28 cellular contexts compared by ENCODE assay signal in the genomic region with DNA sequence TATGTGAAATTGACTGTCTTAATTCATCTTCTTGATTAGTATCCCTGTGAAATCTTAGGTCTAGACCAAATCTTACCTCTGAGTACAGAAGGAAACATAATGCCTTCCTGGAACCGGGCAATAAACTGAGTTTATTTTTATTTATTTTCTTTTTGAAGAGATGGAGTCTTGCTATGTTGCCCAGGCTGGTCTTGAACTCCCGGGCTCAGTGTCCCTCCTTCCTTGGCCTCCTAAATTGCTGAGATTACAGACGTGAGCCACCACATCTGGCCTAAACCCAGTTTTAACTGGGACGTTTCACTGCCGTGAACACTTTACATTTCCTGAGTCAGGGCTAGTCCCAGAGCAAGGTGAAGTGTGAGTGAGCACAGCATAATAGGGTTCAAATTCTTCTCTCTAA. TPM values are rescaled to one million over a fixed set of nuclear protein-coding genes. Genes with fewer than 3 reads are reported as not detected.
DNase-seq lines count a peak whose midpoint lies in the region; ATAC-seq, FAIRE-seq and TF ChIP-seq lines count a peak whose summit lies in the region.
"Had no signal": no experiment of that assay in that cellular context is flagged by ENCODE, and none has a peak within 500 bp of the region (broad histone marks: within the 10 kb centered on the region; RNA-seq: fewer than 3 reads in every experiment).

No MANE protein-coding gene starts in this region.

- no peak overlapping the region for H4K5ac ChIP-seq in H1 (ENCODE audit: insufficient read length, low read depth, low read length)

- TF ChIP-seq RAD21 in H1 (IDR thresholded peaks at IDR 0.05 in 1 of 2, conservative IDR thresholded peaks at IDR 0.05 in 1 of 2; ENCODE audit: low read depth in 2 of 2, low read length in 2 of 2): no peak

- H3K4me2 ChIP-seq in Karpas-422 (ENCODE audit: low read depth, low read length, poor library complexity, severe bottlenecking) (no peak overlapping the region), H1 (ENCODE audit: insufficient read depth in 1 of 2, low read depth in 2 of 2, low read length in 2 of 2) (no peak overlapping the region), osteoblast (ENCODE audit: insufficient read depth, low read length) (no peak overlapping the region)
- H3K4me2 ChIP-seq: BLaER1 had no signal

- H4K8ac ChIP-seq in H1 (ENCODE audit: extremely low read depth, insufficient read depth, low read length): no peak overlapping the region

- H3K23me2 ChIP-seq in H1 (ENCODE audit: low read depth, low read length): no peaks in the 10 kb centered on the region

- no peak overlapping the region for H3K14ac ChIP-seq in H1 (ENCODE audit: insufficient read length)

- no peak overlapping the region for H3K4me3 Mint-ChIP-seq in stimulated activated naive CD8-positive, alpha-beta T cell treated with anti-CD3 and anti-CD28 coated beads, Interleukin-15, amount 100 ng/mL, for 72 hours
- H3K4me3 Mint-ChIP-seq: CD4-positive, CD25-positive, alpha-beta regulatory T cell had no signal

- H3K4me3 ChIP-seq in Karpas-422 (ENCODE audit: low read length) (no peak overlapping the region), H1 (ENCODE audit: extremely low read depth in 1 of 4, insufficient read depth in 2 of 4, low read depth in 3 of 4, low read length in 4 of 4) (no peak overlapping the region), osteoblast (ENCODE audit: insufficient read depth, low read length) (no peak overlapping the region), SJCRH30 (no peak overlapping the region)
- H3K4me3 ChIP-seq: BLaER1, K562 had no signal

- no peak overlapping the region for H3K4ac ChIP-seq in H1 (replicated peaks; ENCODE audit: insufficient read length, low read depth, low read length)

- TF ChIP-seq CTCF in H1 (IDR thresholded peaks at IDR 0.05; ENCODE audit: control extremely low read depth in 1 of 3, insufficient read depth in 1 of 3, low read depth in 1 of 3, low read length in 3 of 3) (no peak), osteoblast (IDR thresholded peaks at IDR 0.05; ENCODE audit: extremely low read depth, low read depth, low read length) (no peak)

- no peak overlapping the region for H2BK20ac ChIP-seq in H1 (ENCODE audit: low read length)

- peaks cover 0 to 4% of the 10 kb centered on the region in 2 donors for H3K9me3 Mint-ChIP-seq in stimulated activated naive CD8-positive, alpha-beta T cell treated with anti-CD3 and anti-CD28 coated beads, Interleukin-15, amount 100 ng/mL, for 72 hours
- H3K9me3 Mint-ChIP-seq: CD4-positive, CD25-positive, alpha-beta regulatory T cell had no signal

- H3K79me1 ChIP-seq in H1 (ENCODE audit: low read depth, low read length): no peaks in the 10 kb centered on the region

- H3K56ac ChIP-seq in H1 (replicated peaks; ENCODE audit: insufficient read length, low read depth, low read length): no peak overlapping the region

- H3K27ac Mint-ChIP-seq in stimulated activated naive CD8-positive, alpha-beta T cell treated with anti-CD3 and anti-CD28 coated beads, Interleukin-15, amount 100 ng/mL, for 72 hours: no peak overlapping the region
- H3K27ac Mint-ChIP-seq: CD4-positive, CD25-positive, alpha-beta regulatory T cell had no signal

- peak; percentile 31 for DNase-seq in Karpas-422
- DNase-seq in H1 (ENCODE audit: low read depth in 1 of 2, low spot score in 2 of 2): no peak
- DNase-seq in osteoblast (ENCODE audit: insufficient read length, low spot score, missing footprints): peak; percentile 48
- no peak for DNase-seq in stimulated activated naive CD8-positive, alpha-beta T cell treated with anti-CD3 and anti-CD28 coated beads, Interleukin-15, amount 100 ng/mL, for 72 hours
- DNase-seq in SJCRH30: no peak
- DNase-seq in superior temporal gyrus (ENCODE audit: extremely low spot score): no peak
- no peak for DNase-seq in activated CD4-positive, alpha-beta T cell treated with anti-CD3 and anti-CD28 coated beads for 4 hours
- DNase-seq: CD4-positive, CD25-positive, alpha-beta regulatory T cell; H7; NCI-H1105 treated with DMSO at 0.1 percent for 48 hours; NCI-H146; NCI-H1930; NCI-H2107; NCI-H524; NCI-H82; NK-92 treated with Interleukin-12 subunit alpha and Interleukin-12 subunit beta, amount 100 ng/mL, for 24 hours; SHP77 had no signal

- no peak overlapping the region for H2AK5ac ChIP-seq in H1 (ENCODE audit: low read depth, low read length)

- no peak for ATAC-seq in stimulated activated naive CD8-positive, alpha-beta T cell treated with anti-CD3 and anti-CD28 coated beads, Interleukin-15, amount 100 ng/mL, for 72 hours
- ATAC-seq: HepG2, K562 had no signal

- H3K27ac ChIP-seq in Karpas-422 (ENCODE audit: low read length): no peak overlapping the region
- no peak overlapping the region for H3K27ac ChIP-seq in H1 (ENCODE audit: low read depth, low read length)
- no peak overlapping the region for H3K27ac ChIP-seq in osteoblast (ENCODE audit: low read depth, low read length)
- H3K27ac ChIP-seq in SJCRH30: no peak overlapping the region
- H3K27ac ChIP-seq: BLaER1, RWPE1 had no signal

- POLR2A ChIA-PET in H1 (lab: Charles Lee; ENCODE audit: partially characterized antibody): interaction anchor here (2.3 to 12.8 kb wide), 5 partner anchors 9 to 76 kb away, joined by 9 to 167 read pairs (median 43); a partner anchor contains a TSS

- CTCF ChIA-PET in H1 (lab: Charles Lee; ENCODE audit: partially characterized antibody): interaction anchor here (1.2 kb wide), 1 partner anchor 40 kb away, joined by 5 read pairs; no protein-coding TSS in a partner anchor

- H3K4me1 ChIP-seq in Karpas-422 (ENCODE audit: low read length) (no peaks in the 10 kb centered on the region), H1 (replicated peaks in 1 of 4; ENCODE audit: control insufficient read depth in 3 of 4, insufficient read depth in 4 of 4, low read length in 3 of 4) (no peaks in the 10 kb centered on the region; a peak in 1 of 7 replicates), osteoblast (ENCODE audit: insufficient read depth, low read length) (no peaks in the 10 kb centered on the region), SJCRH30 (peaks cover 7% of the 10 kb centered on the region)
- H3K4me1 ChIP-seq: BLaER1 had no signal

- no peak overlapping the region; the same call in 1 of the 2 replicates for H2AFZ ChIP-seq in Karpas-422 (ENCODE audit: low read length)
- H2AFZ ChIP-seq in H1 (ENCODE audit: low read length): no peak overlapping the region
- H2AFZ ChIP-seq in osteoblast (ENCODE audit: low read length): no peak overlapping the region

- H3K4me1 Mint-ChIP-seq in stimulated activated naive CD8-positive, alpha-beta T cell treated with anti-CD3 and anti-CD28 coated beads, Interleukin-15, amount 100 ng/mL, for 72 hours: no peaks in the 10 kb centered on the region
- H3K4me1 Mint-ChIP-seq: CD4-positive, CD25-positive, alpha-beta regulatory T cell had no signal

- H2BK15ac ChIP-seq in H1 (ENCODE audit: low read length): no peak overlapping the region

- H2BK12ac ChIP-seq in H1 (ENCODE audit: low read depth, low read length): no peak overlapping the region

- H4K20me1 ChIP-seq in Karpas-422 (ENCODE audit: insufficient read depth, low read depth, low read length) (no peaks in the 10 kb centered on the region), H1 (replicated peaks in 1 of 2; ENCODE audit: control insufficient read depth in 1 of 2, insufficient read depth in 2 of 2, low read length in 2 of 2) (peaks cover 4 to 9% of the 10 kb centered on the region in 2 experiments), osteoblast (ENCODE audit: insufficient read depth, low read length) (no peaks in the 10 kb centered on the region)
- H4K20me1 ChIP-seq: BLaER1 had no signal

- no peak overlapping the region for H3K18ac ChIP-seq in H1 (ENCODE audit: extremely low read depth, low read length)

- no peak overlapping the region for H3K23ac ChIP-seq in H1 (ENCODE audit: insufficient read length)

- H3K9me3 ChIP-seq in Karpas-422 (ENCODE audit: low read length) (no peaks in the 10 kb centered on the region), H1 (ENCODE audit: insufficient read depth in 2 of 2, low read depth in 1 of 2, low read length in 1 of 2) (no peaks in the 10 kb centered on the region), osteoblast (ENCODE audit: low read depth, low read length) (no peaks in the 10 kb centered on the region), SJCRH30 (replicated peaks) (no peaks in the 10 kb centered on the region)
- H3K9me3 ChIP-seq: BLaER1 had no signal

- H2BK5ac ChIP-seq in H1 (ENCODE audit: low read depth, low read length): no peak overlapping the region

- no peak for FAIRE-seq in H1 (lab: Jason Lieb, UNC)
- FAIRE-seq: A204.1, D721Med, GM19239, HepG2, K562 had no signal

- H3K36me3 ChIP-seq in Karpas-422 (ENCODE audit: insufficient read depth, low read length): no peaks in the 10 kb centered on the region
- peaks cover 0 to 25% (median 7%) of the 10 kb centered on the region in 4 experiments; a peak in 4 of 8 replicates for H3K36me3 ChIP-seq in H1 (ENCODE audit: control insufficient read depth in 2 of 4, insufficient read depth in 4 of 4, low read length in 3 of 4)
- no peaks in the 10 kb centered on the region for H3K36me3 ChIP-seq in osteoblast (ENCODE audit: insufficient read depth, low read length)
- H3K36me3 ChIP-seq in SJCRH30: no peaks in the 10 kb centered on the region
- H3K36me3 ChIP-seq: BLaER1 had no signal

- 90% methylated on average over 5 of the region's 5 CpGs; no CpG with 5 or more reads in 1 of the 2 experiments for WGBS in H1 (ENCODE audit: extremely low coverage in 1 of 2, insufficient coverage in 1 of 2, insufficient read length in 1 of 2, insufficient replicate concordance in 2 of 2, low coverage in 1 of 2, low lambda C conversion rate in 2 of 2, missing lambda C conversion rate in 1 of 2), 2 experiments

- H3K9ac ChIP-seq in Karpas-422 (ENCODE audit: low read length): no peak overlapping the region
- H3K9ac ChIP-seq in H1 (replicated peaks in 1 of 4; ENCODE audit: extremely low read depth in 1 of 4, low read depth in 3 of 4, low read length in 3 of 4): no peak overlapping the region
- H3K9ac ChIP-seq: BLaER1 had no signal

- 0 out of 2 replicates have a peak, but pooled peaks cover 3% of the 10 kb centered on the region for H3K27me3 ChIP-seq in Karpas-422 (ENCODE audit: low read length)
- H3K27me3 ChIP-seq in H1 (replicated peaks in 1 of 4; ENCODE audit: control insufficient read depth in 3 of 4, extremely low read depth in 1 of 4, insufficient read depth in 3 of 4, low read length in 3 of 4): no peaks in the 10 kb centered on the region; a peak in 2 of 7 replicates
- H3K27me3 ChIP-seq in osteoblast (ENCODE audit: insufficient read depth, low read length): no peaks in the 10 kb centered on the region
- no peaks in the 10 kb centered on the region for H3K27me3 ChIP-seq in SJCRH30
- H3K27me3 ChIP-seq: BLaER1 had no signal

- H2BK120ac ChIP-seq in H1 (replicated peaks; ENCODE audit: low read depth, low read length): no peak overlapping the region

- H3K79me2 ChIP-seq in Karpas-422 (ENCODE audit: low read length) (no peaks in the 10 kb centered on the region), H1 (ENCODE audit: control insufficient read depth in 1 of 2, insufficient read depth in 2 of 2, low read length in 2 of 2) (no peaks in the 10 kb centered on the region), osteoblast (ENCODE audit: insufficient read depth, low read length) (no peaks in the 10 kb centered on the region)

- TF ChIP-seq POLR2A in H1 (IDR thresholded peaks at IDR 0.05; ENCODE audit: control extremely low read depth in 1 of 2, low read depth in 2 of 2, low read length in 2 of 2): no peak

- no peaks in the 10 kb centered on the region for H3K9me2 ChIP-seq in Karpas-422 (replicated peaks; ENCODE audit: insufficient read depth, low read length)

- TF ChIP-seq EP300 in H1 (IDR thresholded peaks at IDR 0.05; ENCODE audit: borderline replicate concordance in 1 of 2, low read depth in 2 of 2, low read length in 2 of 2): no peak

- no peak overlapping the region for H4K91ac ChIP-seq in H1 (replicated peaks; ENCODE audit: insufficient read length, low read length)

- no peaks in the 10 kb centered on the region for H3K27me3 Mint-ChIP-seq in stimulated activated naive CD8-positive, alpha-beta T cell treated with anti-CD3 and anti-CD28 coated beads, Interleukin-15, amount 100 ng/mL, for 72 hours

RNA-seq across cellular contexts. Expression of gene GUCY2C, which starts 0.7 kb away (rescaled TPM):
- 0.07 and 0.48 TPM in 2 replicates for total RNA-seq in Karpas-422 (2014; rRNA removed; shearing (Covaris generic); ENCODE audit: low replicate concordance)
- 2.5 and 3.2 TPM in 2 replicates for total RNA-seq in H1 (2021; fragmentation: NEBNext Ultra II Directional; extraction: Animal tissue kit (Norgen Biotek cat#: 25700))
- 1.1 and 1.9 TPM in 2 replicates for polyA plus RNA-seq in H1 (2011; rRNA removed)
- 1.1 TPM for polyA plus RNA-seq in H1 (2011; cell fraction: cytosol; rRNA removed)
- 2.1 TPM for polyA plus RNA-seq in H1 (2011; cell fraction: nucleus; rRNA removed)
- 1.2 to 2.0 TPM (median 1.8 TPM) in 4 replicates for polyA plus RNA-seq in H1 (2012, experiment 1 of 2)
- 0.09 TPM for polyA plus RNA-seq in H1 (2012, experiment 2 of 2)
- 1.8 TPM for polyA plus RNA-seq in H1 (2013, experiment 1 of 2)
- 1.7 TPM for polyA plus RNA-seq in H1 (2013, experiment 2 of 2)
- 3.9 and 4.2 TPM in 2 replicates for polyA minus RNA-seq in H1 (2011; rRNA and poly(A)+ RNA removed)
- polyA minus RNA-seq in H1 (2011; cell fraction: cytosol; rRNA and poly(A)+ RNA removed): 1.8 TPM
- polyA minus RNA-seq in H1 (2011; cell fraction: nucleus; rRNA and poly(A)+ RNA removed): 5.1 TPM
- total RNA-seq in osteoblast: not detected in 2 replicates
- not detected in 2 replicates for total RNA-seq in SJCRH30 (2014; rRNA removed; shearing (Covaris generic))
- total RNA-seq: CD4-positive, CD25-positive, alpha-beta regulatory T cell; HepG2; HT1080; LHCN-M2; MCF 10A had no signal
- polyA plus RNA-seq: AG04450; CD4-positive, CD25-positive, alpha-beta regulatory T cell; HepG2 had no signal

Comparison
In these comparisons a context has a peak if more than half of its experiments do, and no peak if none do; other contexts are left out.
1. DNase-seq: peak in Karpas-422 (single experiment) and osteoblast (single experiment); none in H1 (0 of 2), stimulated activated naive CD8-positive, alpha-beta T cell treated with anti-CD3 and anti-CD28 coated beads, Interleukin-15, amount 100 ng/mL, for 72 hours (0 of 2), SJCRH30 (0 of 2), superior temporal gyrus (single experiment) and activated CD4-positive, alpha-beta T cell treated with anti-CD3 and anti-CD28 coated beads for 4 hours (0 of 2).